In genomic region chr3:70096376-70097055, GRCh38 we compare ENCODE assay signal across 11 cellular contexts.
A peak's percentile ranks its signal among the peaks of the same experiment; 100 is the strongest.
DNase-seq lines count a peak whose midpoint lies in the region; ATAC-seq and TF ChIP-seq lines count a peak whose summit lies in the region.
"Had no signal": no experiment of that assay in that cellular context is flagged by ENCODE, and none has a peak within 500 bp of the region (broad histone marks: within the 10 kb centered on the region; RNA-seq: fewer than 3 reads in every experiment).

No MANE protein-coding gene starts in this region.

- TF ChIP-seq CTCF in GM13977 (IDR thresholded peaks at IDR 0.05; ENCODE audit: extremely low read depth, insufficient read depth, missing control alignments) = no peak
- TF ChIP-seq CTCF in upper lobe of right lung (IDR thresholded peaks at IDR 0.05) = no peak

- H3K27ac ChIP-seq in upper lobe of right lung = no peak overlapping the region
- H3K27ac ChIP-seq: BLaER1 had no signal

- no peak overlapping the region for H3K4me3 ChIP-seq in upper lobe of right lung
- H3K4me3 ChIP-seq: BLaER1 had no signal

- peak; percentile 12 for DNase-seq in GM13977 (ENCODE audit: low spot score)
- DNase-seq in left lobe of liver (ENCODE audit: low spot score) = no peak
- DNase-seq in upper lobe of right lung = no peak
- no peak for DNase-seq in HT-29 (ENCODE audit: low spot score)
- DNase-seq in iPS-NIHi11 (ENCODE audit: low spot score) = no peak
- DNase-seq: NCI-H146, T-helper 9 cell had no signal

- intact Hi-C loops in upper lobe of right lung (cut with DNase I) = no loop called here

- H3K27me3 ChIP-seq in upper lobe of right lung = no peaks in the 10 kb centered on the region
- H3K27me3 ChIP-seq: BLaER1 had no signal

- in situ Hi-C loops in GM13977 (cut with MboI; ENCODE audit: low pct_unique_long_range_greater_than_20kb, low sequenced_read_pairs, unreplicated experiment) = no loop called here

- ATAC-seq in GM19351 (IDR thresholded peaks at IDR 0.05; ENCODE audit: unreplicated experiment) = peak; percentile 98
- ATAC-seq in HG02759 (IDR thresholded peaks at IDR 0.05; ENCODE audit: unreplicated experiment) = peak; percentile 95
- peak; percentile 89 for ATAC-seq in HG03521 (IDR thresholded peaks at IDR 0.05; ENCODE audit: unreplicated experiment)
- ATAC-seq in left lobe of liver = no peak
- ATAC-seq in upper lobe of right lung = no peak

- no peaks in the 10 kb centered on the region for H3K4me1 ChIP-seq in upper lobe of right lung

- H3K9me3 ChIP-seq in upper lobe of right lung = no peaks in the 10 kb centered on the region
- H3K9me3 ChIP-seq: BLaER1 had no signal

- H3K36me3 ChIP-seq in upper lobe of right lung = no peaks in the 10 kb centered on the region
- H3K36me3 ChIP-seq: BLaER1 had no signal

Comparison
In these comparisons a context has a peak if more than half of its experiments do, and no peak if none do; other contexts are left out.
1. ATAC-seq: peak in GM19351 (single experiment), HG02759 (single experiment) and HG03521 (single experiment); none in left lobe of liver (single experiment) and upper lobe of right lung (single experiment).